Comparison of ENCODE assay signal across 19 cellular contexts in the genomic region with DNA sequence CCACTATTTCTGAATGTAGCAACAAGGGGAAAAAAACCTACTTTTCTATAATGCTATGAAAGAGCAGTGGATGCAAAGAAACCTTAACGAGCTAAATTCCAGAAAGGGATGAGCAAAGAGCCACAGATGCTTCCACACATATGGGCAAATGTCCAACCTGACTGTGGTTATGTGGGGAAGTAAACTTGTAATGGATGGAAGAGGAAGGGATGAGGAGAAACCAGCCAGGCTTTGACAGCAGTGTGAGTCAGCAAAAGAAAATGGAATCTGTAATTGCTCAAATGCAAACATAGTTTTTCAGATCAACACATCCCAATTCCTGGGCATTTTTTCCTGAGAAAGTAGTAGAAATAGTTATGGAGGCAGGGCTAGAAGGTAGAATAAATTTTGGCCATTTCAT.
DNase-seq lines count a peak whose midpoint lies in the region; FAIRE-seq and TF ChIP-seq lines count a peak whose summit lies in the region.
"Had no signal": no experiment of that assay in that cellular context is flagged by ENCODE, and none has a peak within 500 bp of the region (broad histone marks: within the 10 kb centered on the region; RNA-seq: fewer than 3 reads in every experiment).

No MANE protein-coding gene starts in this region.

- no peaks in the 10 kb centered on the region for H3K4me1 ChIP-seq in neuronal stem cell (ENCODE audit: control insufficient read depth in 2 of 2, insufficient read depth in 1 of 2, low read depth in 1 of 2, low read length in 2 of 2)
- H3K4me1 ChIP-seq: upper lobe of right lung had no signal

- H3K9ac ChIP-seq in neuronal stem cell (ENCODE audit: low read depth, low read length, poor library complexity) = no peak overlapping the region

- no peak overlapping the region for H4K91ac ChIP-seq in neuronal stem cell (ENCODE audit: low read depth, low read length, poor library complexity)

- H3K4me2 ChIP-seq in neuronal stem cell (ENCODE audit: insufficient read depth, low read length, poor library complexity, severe bottlenecking) = no peak overlapping the region

- H3K4me3 ChIP-seq in bronchial epithelial cell (ENCODE audit: low read depth, low read length) (no peak overlapping the region), neuronal stem cell (ENCODE audit: low read length in 2 of 2) (no peak overlapping the region)
- H3K4me3 ChIP-seq: upper lobe of right lung had no signal

- in situ Hi-C loops in ACHN (cut with HindIII; ENCODE audit: low pct_ligation_motif_present, low pct_unique_long_range_greater_than_20kb, low sequenced_read_pairs) = no loop called here

- no peak overlapping the region for H3K14ac ChIP-seq in neuronal stem cell (ENCODE audit: low read length)

- no peaks in the 10 kb centered on the region for H3K9me3 ChIP-seq in neuronal stem cell (replicated peaks in 1 of 2; ENCODE audit: control insufficient read depth in 2 of 2, insufficient read depth in 1 of 2, low read depth in 1 of 2, low read length in 2 of 2)
- H3K9me3 ChIP-seq: upper lobe of right lung had no signal

- H4K8ac ChIP-seq in neuronal stem cell (ENCODE audit: low read depth, low read length) = no peak overlapping the region

- no peak overlapping the region for H2BK120ac ChIP-seq in neuronal stem cell (ENCODE audit: low read depth, low read length)

- no peak overlapping the region for H2AFZ ChIP-seq in neuronal stem cell (ENCODE audit: low read length)

- peak; percentile 47 for FAIRE-seq in bronchial epithelial cell (lab: Jason Lieb, UNC)

- no CpG with 5 or more reads among the region's 1 CpG for WGBS in neuronal stem cell (ENCODE audit: extremely low coverage in 2 of 2, insufficient read length in 2 of 2, insufficient replicate concordance in 1 of 2), 2 donors

- H3K23ac ChIP-seq in neuronal stem cell (ENCODE audit: low read depth, low read length, poor library complexity) = no peak overlapping the region

- H2BK15ac ChIP-seq in neuronal stem cell (ENCODE audit: low read length) = no peak overlapping the region

- H3K27ac ChIP-seq in neuronal stem cell (replicated peaks; ENCODE audit: low read length) = no peak overlapping the region
- H3K27ac ChIP-seq: upper lobe of right lung had no signal

- no peaks in the 10 kb centered on the region for H3K36me3 ChIP-seq in bronchial epithelial cell (ENCODE audit: control insufficient read depth, insufficient read depth, low read length)
- no peaks in the 10 kb centered on the region for H3K36me3 ChIP-seq in neuronal stem cell (replicated peaks in 1 of 2; ENCODE audit: control insufficient read depth in 2 of 2, insufficient read depth in 2 of 2, low read length in 2 of 2)
- H3K36me3 ChIP-seq: upper lobe of right lung had no signal

- H2BK12ac ChIP-seq in neuronal stem cell (ENCODE audit: low read length) = no peak overlapping the region

- no peak overlapping the region for H2AK5ac ChIP-seq in neuronal stem cell (ENCODE audit: low read depth, low read length)

- no peak overlapping the region for H3K18ac ChIP-seq in neuronal stem cell (ENCODE audit: low read length)

- no peaks in the 10 kb centered on the region for H3K79me1 ChIP-seq in neuronal stem cell (ENCODE audit: low read depth, low read length)

- H2BK5ac ChIP-seq in neuronal stem cell (ENCODE audit: low read length) = no peak overlapping the region

- H3K27me3 ChIP-seq in bronchial epithelial cell (ENCODE audit: control insufficient read depth, insufficient read depth, low read length) (no peaks in the 10 kb centered on the region), neuronal stem cell (ENCODE audit: control insufficient read depth in 3 of 3, insufficient read depth in 3 of 3, low read depth in 1 of 3, low read length in 3 of 3) (no peaks in the 10 kb centered on the region)
- H3K27me3 ChIP-seq: upper lobe of right lung had no signal

- H3K4ac ChIP-seq in neuronal stem cell (ENCODE audit: low read length) = no peak overlapping the region

- DNase-seq in Daoy (ENCODE audit: low read depth) (peak; percentile 83), NCI-H226 (peak; percentile 53), bronchial epithelial cell (ENCODE audit: low read depth) (peak; percentile 43), iris pigment epithelial cell (ENCODE audit: low read depth) (peak; percentile 95), ACHN (no peak), HPDE6-E6E7 (ENCODE audit: extremely low spot score) (no peak), GDM1 (lab: John Stamatoyannopoulos, UW) (no peak), neuronal stem cell (ENCODE audit: low spot score) (no peak)
- DNase-seq: activated gamma-delta T cell; amygdala; DMS 273 treated with DMSO at 0.1 percent for 48 hours; effector memory CD4-positive, alpha-beta T cell; foreskin melanocyte; KBM-7; natural killer cell; NCI-H1092; NCI-H510A treated with DMSO at 0.1 percent for 48 hours; stimulated activated CD4-positive, alpha-beta T cell treated with anti-CD3 and anti-CD28 coated beads, Interleukin-4, amount 100 ng/mL, for 4 hours; upper lobe of right lung had no signal

- TF ChIP-seq CTCF in bronchial epithelial cell (IDR thresholded peaks at IDR 0.05; ENCODE audit: insufficient read depth, low read length, severe bottlenecking) = no peak

Comparison
In these comparisons a context has a peak if more than half of its experiments do, and no peak if none do; other contexts are left out.
1. DNase-seq: peak in Daoy (single experiment), NCI-H226 (single experiment), bronchial epithelial cell (single experiment) and iris pigment epithelial cell (single experiment); none in ACHN (single experiment), HPDE6-E6E7 (single experiment), GDM1 (single experiment) and neuronal stem cell (single experiment).